In genomic region chr22:19691721-19692341, GRCh38 we compare ENCODE assay signal across 1 cellular context.
TF ChIP-seq lines count a peak whose summit lies in the region.

No MANE protein-coding gene starts in this region.

TF ChIP-seq in K562, 482 proteins besides CTCF, POLR2A, EP300 and RAD21 (continued from another document and continues in another):
- TF ChIP-seq, protein P1, sequence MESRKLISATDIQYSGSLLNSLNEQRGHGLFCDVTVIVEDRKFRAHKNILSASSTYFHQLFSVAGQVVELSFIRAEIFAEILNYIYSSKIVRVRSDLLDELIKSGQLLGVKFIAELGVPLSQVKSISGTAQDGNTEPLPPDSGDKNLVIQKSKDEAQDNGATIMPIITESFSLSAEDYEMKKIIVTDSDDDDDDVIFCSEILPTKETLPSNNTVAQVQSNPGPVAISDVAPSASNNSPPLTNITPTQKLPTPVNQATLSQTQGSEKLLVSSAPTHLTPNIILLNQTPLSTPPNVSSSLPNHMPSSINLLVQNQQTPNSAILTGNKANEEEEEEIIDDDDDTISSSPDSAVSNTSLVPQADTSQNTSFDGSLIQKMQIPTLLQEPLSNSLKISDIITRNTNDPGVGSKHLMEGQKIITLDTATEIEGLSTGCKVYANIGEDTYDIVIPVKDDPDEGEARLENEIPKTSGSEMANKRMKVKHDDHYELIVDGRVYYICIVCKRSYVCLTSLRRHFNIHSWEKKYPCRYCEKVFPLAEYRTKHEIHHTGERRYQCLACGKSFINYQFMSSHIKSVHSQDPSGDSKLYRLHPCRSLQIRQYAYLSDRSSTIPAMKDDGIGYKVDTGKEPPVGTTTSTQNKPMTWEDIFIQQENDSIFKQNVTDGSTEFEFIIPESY (CRISPR knock-in tag; IDR thresholded peaks at IDR 0.05) = no peak
- TF ChIP-seq TOE1 (IDR thresholded peaks at IDR 0.05; ENCODE audit: borderline replicate concordance) (peak; percentile 68; the same call in 1 of the 2 replicates), TOE1 (CRISPR knock-in tag; IDR thresholded peaks at IDR 0.05; ENCODE audit: borderline replicate concordance, low read depth) (no peak), ZMIZ1 (IDR thresholded peaks at IDR 0.05; ENCODE audit: low read depth in 2 of 2, low read length in 2 of 2) (no peak; a peak in 1 of 4 replicates), GTF2A2 (tag; IDR thresholded peaks at IDR 0.05) (no peak), SETDB1 (IDR thresholded peaks at IDR 0.05; ENCODE audit: low read length) (peak; percentile 82), ZNF121 (CRISPR knock-in tag; conservative IDR thresholded peaks at IDR 0.05) (no peak), GABPB1 (CRISPR knock-in tag; IDR thresholded peaks at IDR 0.05) (no peak), MAFK (IDR thresholded peaks at IDR 0.05; ENCODE audit: low read length) (peak; percentile 73), CBX8 (IDR thresholded peaks at IDR 0.05; ENCODE audit: borderline replicate concordance, extremely low read depth, low read depth, low read length, poor library complexity, severe bottlenecking) (no peak), ZNF740 (CRISPR knock-in tag; IDR thresholded peaks at IDR 0.05) (no peak), ZNF740 (tag; IDR thresholded peaks at IDR 0.05) (no peak), TFAM (CRISPR knock-in tag; conservative IDR thresholded peaks at IDR 0.05) (no peak), E2F6 (IDR thresholded peaks at IDR 0.05; ENCODE audit: borderline replicate concordance in 1 of 2, extremely low read depth in 1 of 2, insufficient read depth in 1 of 2, insufficient read length in 1 of 2, low read depth in 1 of 2, low read length in 1 of 2, poor library complexity in 1 of 2, severe bottlenecking in 1 of 2) (peak; percentile 44 to 52), C11orf30 (IDR thresholded peaks at IDR 0.05; ENCODE audit: low read depth) (peak; percentile 90), ZNF561 (CRISPR knock-in tag; conservative IDR thresholded peaks at IDR 0.05) (no peak), NCOA4 (IDR thresholded peaks at IDR 0.05; ENCODE audit: partially characterized antibody) (no peak), HDAC2 (IDR thresholded peaks at IDR 0.05) (peak; percentile 80; the same call in 1 of the 2 replicates), MNT (conservative IDR thresholded peaks at IDR 0.05) (0 out of 4 replicates have a peak, but pooled peaks of 1 of the 2 experiments have one; percentile 37), POLR2G (IDR thresholded peaks at IDR 0.05; ENCODE audit: low read depth, low read length) (peak; percentile 68), ARID2 (IDR thresholded peaks at IDR 0.05) (peak; percentile 48; the same call in 1 of the 2 replicates), MTA2 (IDR thresholded peaks at IDR 0.05; ENCODE audit: low read depth) (no peak), TEAD1 (CRISPR knock-in tag; IDR thresholded peaks at IDR 0.05) (no peak), TEAD4 (IDR thresholded peaks at IDR 0.05; ENCODE audit: low read length) (peak; percentile 53; the same call in 1 of the 2 replicates), TEAD4 (CRISPR knock-in tag; IDR thresholded peaks at IDR 0.05; ENCODE audit: borderline replicate concordance) (no peak), MTA1 (IDR thresholded peaks at IDR 0.05; ENCODE audit: borderline replicate concordance) (peak; percentile 67; the same call in 1 of the 2 replicates), HCFC1 (IDR thresholded peaks at IDR 0.05; ENCODE audit: low read depth, low read length) (peak; percentile 42), CEBPG (CRISPR knock-in tag; IDR thresholded peaks at IDR 0.05) (no peak), CEBPG (tag; conservative IDR thresholded peaks at IDR 0.05 in 1 of 2, IDR thresholded peaks at IDR 0.05 in 1 of 2) (no peak)
- TF ChIP-seq, protein P2, sequence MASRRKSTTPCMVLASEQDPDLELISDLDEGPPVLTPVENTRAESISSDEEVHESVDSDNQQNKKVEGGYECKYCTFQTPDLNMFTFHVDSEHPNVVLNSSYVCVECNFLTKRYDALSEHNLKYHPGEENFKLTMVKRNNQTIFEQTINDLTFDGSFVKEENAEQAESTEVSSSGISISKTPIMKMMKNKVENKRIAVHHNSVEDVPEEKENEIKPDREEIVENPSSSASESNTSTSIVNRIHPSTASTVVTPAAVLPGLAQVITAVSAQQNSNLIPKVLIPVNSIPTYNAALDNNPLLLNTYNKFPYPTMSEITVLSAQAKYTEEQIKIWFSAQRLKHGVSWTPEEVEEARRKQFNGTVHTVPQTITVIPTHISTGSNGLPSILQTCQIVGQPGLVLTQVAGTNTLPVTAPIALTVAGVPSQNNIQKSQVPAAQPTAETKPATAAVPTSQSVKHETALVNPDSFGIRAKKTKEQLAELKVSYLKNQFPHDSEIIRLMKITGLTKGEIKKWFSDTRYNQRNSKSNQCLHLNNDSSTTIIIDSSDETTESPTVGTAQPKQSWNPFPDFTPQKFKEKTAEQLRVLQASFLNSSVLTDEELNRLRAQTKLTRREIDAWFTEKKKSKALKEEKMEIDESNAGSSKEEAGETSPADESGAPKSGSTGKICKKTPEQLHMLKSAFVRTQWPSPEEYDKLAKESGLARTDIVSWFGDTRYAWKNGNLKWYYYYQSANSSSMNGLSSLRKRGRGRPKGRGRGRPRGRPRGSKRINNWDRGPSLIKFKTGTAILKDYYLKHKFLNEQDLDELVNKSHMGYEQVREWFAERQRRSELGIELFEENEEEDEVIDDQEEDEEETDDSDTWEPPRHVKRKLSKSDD (conservative IDR thresholded peaks at IDR 0.05; ENCODE audit: low read length) = no peak; the same call in 1 of the 2 replicates
- TF ChIP-seq, protein P3, sequence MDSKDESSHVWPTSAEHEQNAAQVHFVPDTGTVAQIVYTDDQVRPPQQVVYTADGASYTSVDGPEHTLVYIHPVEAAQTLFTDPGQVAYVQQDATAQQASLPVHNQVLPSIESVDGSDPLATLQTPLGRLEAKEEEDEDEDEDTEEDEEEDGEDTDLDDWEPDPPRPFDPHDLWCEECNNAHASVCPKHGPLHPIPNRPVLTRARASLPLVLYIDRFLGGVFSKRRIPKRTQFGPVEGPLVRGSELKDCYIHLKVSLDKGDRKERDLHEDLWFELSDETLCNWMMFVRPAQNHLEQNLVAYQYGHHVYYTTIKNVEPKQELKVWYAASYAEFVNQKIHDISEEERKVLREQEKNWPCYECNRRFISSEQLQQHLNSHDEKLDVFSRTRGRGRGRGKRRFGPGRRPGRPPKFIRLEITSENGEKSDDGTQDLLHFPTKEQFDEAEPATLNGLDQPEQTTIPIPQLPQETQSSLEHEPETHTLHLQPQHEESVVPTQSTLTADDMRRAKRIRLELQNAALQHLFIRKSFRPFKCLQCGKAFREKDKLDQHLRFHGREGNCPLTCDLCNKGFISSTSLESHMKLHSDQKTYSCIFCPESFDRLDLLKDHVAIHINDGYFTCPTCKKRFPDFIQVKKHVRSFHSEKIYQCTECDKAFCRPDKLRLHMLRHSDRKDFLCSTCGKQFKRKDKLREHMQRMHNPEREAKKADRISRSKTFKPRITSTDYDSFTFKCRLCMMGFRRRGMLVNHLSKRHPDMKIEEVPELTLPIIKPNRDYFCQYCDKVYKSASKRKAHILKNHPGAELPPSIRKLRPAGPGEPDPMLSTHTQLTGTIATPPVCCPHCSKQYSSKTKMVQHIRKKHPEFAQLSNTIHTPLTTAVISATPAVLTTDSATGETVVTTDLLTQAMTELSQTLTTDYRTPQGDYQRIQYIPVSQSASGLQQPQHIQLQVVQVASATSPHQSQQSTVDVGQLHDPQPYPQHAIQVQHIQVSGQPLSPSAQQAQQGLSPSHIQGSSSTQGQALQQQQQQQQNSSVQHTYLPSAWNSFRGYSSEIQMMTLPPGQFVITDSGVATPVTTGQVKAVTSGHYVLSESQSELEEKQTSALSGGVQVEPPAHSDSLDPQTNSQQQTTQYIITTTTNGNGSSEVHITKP (IDR thresholded peaks at IDR 0.05; ENCODE audit: partially characterized antibody) = peak; percentile 88
- TF ChIP-seq, protein P4, sequence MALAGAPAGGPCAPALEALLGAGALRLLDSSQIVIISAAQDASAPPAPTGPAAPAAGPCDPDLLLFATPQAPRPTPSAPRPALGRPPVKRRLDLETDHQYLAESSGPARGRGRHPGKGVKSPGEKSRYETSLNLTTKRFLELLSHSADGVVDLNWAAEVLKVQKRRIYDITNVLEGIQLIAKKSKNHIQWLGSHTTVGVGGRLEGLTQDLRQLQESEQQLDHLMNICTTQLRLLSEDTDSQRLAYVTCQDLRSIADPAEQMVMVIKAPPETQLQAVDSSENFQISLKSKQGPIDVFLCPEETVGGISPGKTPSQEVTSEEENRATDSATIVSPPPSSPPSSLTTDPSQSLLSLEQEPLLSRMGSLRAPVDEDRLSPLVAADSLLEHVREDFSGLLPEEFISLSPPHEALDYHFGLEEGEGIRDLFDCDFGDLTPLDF (CRISPR knock-in tag; IDR thresholded peaks at IDR 0.05) = peak; percentile 28; the same call in 1 of the 2 replicates
- TF ChIP-seq, protein P5, sequence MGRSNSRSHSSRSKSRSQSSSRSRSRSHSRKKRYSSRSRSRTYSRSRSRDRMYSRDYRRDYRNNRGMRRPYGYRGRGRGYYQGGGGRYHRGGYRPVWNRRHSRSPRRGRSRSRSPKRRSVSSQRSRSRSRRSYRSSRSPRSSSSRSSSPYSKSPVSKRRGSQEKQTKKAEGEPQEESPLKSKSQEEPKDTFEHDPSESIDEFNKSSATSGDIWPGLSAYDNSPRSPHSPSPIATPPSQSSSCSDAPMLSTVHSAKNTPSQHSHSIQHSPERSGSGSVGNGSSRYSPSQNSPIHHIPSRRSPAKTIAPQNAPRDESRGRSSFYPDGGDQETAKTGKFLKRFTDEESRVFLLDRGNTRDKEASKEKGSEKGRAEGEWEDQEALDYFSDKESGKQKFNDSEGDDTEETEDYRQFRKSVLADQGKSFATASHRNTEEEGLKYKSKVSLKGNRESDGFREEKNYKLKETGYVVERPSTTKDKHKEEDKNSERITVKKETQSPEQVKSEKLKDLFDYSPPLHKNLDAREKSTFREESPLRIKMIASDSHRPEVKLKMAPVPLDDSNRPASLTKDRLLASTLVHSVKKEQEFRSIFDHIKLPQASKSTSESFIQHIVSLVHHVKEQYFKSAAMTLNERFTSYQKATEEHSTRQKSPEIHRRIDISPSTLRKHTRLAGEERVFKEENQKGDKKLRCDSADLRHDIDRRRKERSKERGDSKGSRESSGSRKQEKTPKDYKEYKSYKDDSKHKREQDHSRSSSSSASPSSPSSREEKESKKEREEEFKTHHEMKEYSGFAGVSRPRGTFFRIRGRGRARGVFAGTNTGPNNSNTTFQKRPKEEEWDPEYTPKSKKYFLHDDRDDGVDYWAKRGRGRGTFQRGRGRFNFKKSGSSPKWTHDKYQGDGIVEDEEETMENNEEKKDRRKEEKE (IDR thresholded peaks at IDR 0.05; ENCODE audit: borderline replicate concordance in 1 of 2, control insufficient read depth in 1 of 2, low read depth in 2 of 2, low read length in 1 of 2) = no peak
